ENCODE assay signal across 18 cellular contexts in genomic region chr22:45819305-45819704, GRCh38.
DNase-seq lines count a peak whose midpoint lies in the region; ATAC-seq, FAIRE-seq and TF ChIP-seq lines count a peak whose summit lies in the region.
"Had no signal": no experiment of that assay in that cellular context is flagged by ENCODE, and none has a peak within 500 bp of the region (broad histone marks: within the 10 kb centered on the region; RNA-seq: fewer than 3 reads in every experiment).

No MANE protein-coding gene starts in this region.

- H3K79me1 ChIP-seq in IMR-90 (ENCODE audit: low read depth in 1 of 2, low read length in 2 of 2), result peaks cover 26 to 59% of the 10 kb centered on the region in 2 experiments

- FAIRE-seq in bronchial epithelial cell (lab: Jason Lieb, UNC), result no peak
- FAIRE-seq: HepG2 had no signal

- DNase-seq in IMR-90 (no peak), bronchial epithelial cell (ENCODE audit: low read depth) (peak; percentile 31), progenitor cell of endocrine pancreas (ENCODE audit: low spot score, unreplicated experiment) (no peak), posterior cingulate gyrus (no peak)
- DNase-seq: 8988T; AML-193; Caco-2; CD8-positive, alpha-beta memory T cell; DND-41; GF-D8; H7 had no signal

- H2BK5ac ChIP-seq in IMR-90 (ENCODE audit: low read depth, low read length, poor library complexity, severe bottlenecking), result no peak overlapping the region

- H3K4me2 ChIP-seq in IMR-90 (ENCODE audit: low read depth, low read length), result no peak overlapping the region
- H3K4me2 ChIP-seq: BLaER1, GM23338 had no signal

- H3K4me3 Mint-ChIP-seq in nephron (no peak overlapping the region), progenitor cell of endocrine pancreas (ENCODE audit: low read depth) (no peak overlapping the region)
- H3K4me3 Mint-ChIP-seq: CD8-positive, alpha-beta memory T cell; GM23338 had no signal

- ATAC-seq in IMR-90 (ENCODE audit: low read depth), result no peak
- ATAC-seq in HG02885 (IDR thresholded peaks at IDR 0.05; ENCODE audit: poor library complexity, unreplicated experiment), result no peak
- no peak for ATAC-seq in GM21381 (IDR thresholded peaks at IDR 0.05; ENCODE audit: unreplicated experiment)
- no peak for ATAC-seq in HG03432 (IDR thresholded peaks at IDR 0.05; ENCODE audit: unreplicated experiment)

- dilution Hi-C loops in IMR-90 (cut with HindIII; ENCODE audit: low sequenced_read_pairs, unreplicated experiment), result no loop called here

- peak overlapping the region; percentile 47 for H2AFZ ChIP-seq in IMR-90 (replicated peaks; ENCODE audit: low read length, poor library complexity)
- H2AFZ ChIP-seq: GM23338 had no signal

- H2AK9ac ChIP-seq in IMR-90 (replicated peaks; ENCODE audit: low read depth, low read length, poor library complexity), result no peak overlapping the region

- H2BK15ac ChIP-seq in IMR-90 (ENCODE audit: low read depth, low read length), result peak overlapping the region; percentile 21; the same call in 1 of the 3 replicates

- no TSS peak for BruUV-seq in IMR-90 (replicated peaks; lab: Mats Ljungman, UMichigan)

- peaks cover 6% of the 10 kb centered on the region; the same call in 1 of the 2 replicates for H3K4me1 ChIP-seq in IMR-90 (ENCODE audit: control insufficient read depth, insufficient read depth, low read length)
- H3K4me1 ChIP-seq: BLaER1, Caco-2 had no signal

- no peak overlapping the region for H4K8ac ChIP-seq in IMR-90 (ENCODE audit: low read depth in 2 of 2, low read length in 2 of 2)

- no CpG with 5 or more reads among the region's 5 CpGs for WGBS in IMR-90 (ENCODE audit: extremely low coverage in 2 of 2, insufficient read length in 1 of 2), 2 experiments

- H3K27ac Mint-ChIP-seq in nephron (peak overlapping the region in 2 of 3 experiments; percentile 33 to 92), progenitor cell of endocrine pancreas (peak overlapping the region; percentile 15)

- 0 out of 2 replicates have a peak overlapping the region, but pooled peaks have one; percentile 51 for H3K23ac ChIP-seq in IMR-90 (ENCODE audit: low read depth, low read length)

- POLR2A ChIA-PET in IMR-90 (lab: Charles Lee; ENCODE audit: unreplicated experiment), result no interaction called here

- TF ChIP-seq CTCF in IMR-90 (conservative IDR thresholded peaks at IDR 0.05; ENCODE audit: low read depth, low read length) (no peak), bronchial epithelial cell (IDR thresholded peaks at IDR 0.05; ENCODE audit: insufficient read depth, low read length, severe bottlenecking) (no peak), nephron (IDR thresholded peaks at IDR 0.05; ENCODE audit: unreplicated experiment in 3 of 3) (no peak), progenitor cell of endocrine pancreas (IDR thresholded peaks at IDR 0.05; ENCODE audit: unreplicated experiment) (no peak)

- H3K36me3 ChIP-seq in IMR-90 (ENCODE audit: control insufficient read depth, insufficient read depth, low read length) (peaks cover 21% of the 10 kb centered on the region), bronchial epithelial cell (ENCODE audit: control insufficient read depth, insufficient read depth, low read length) (peaks cover 3% of the 10 kb centered on the region)

- H3K9me1 ChIP-seq in IMR-90 (ENCODE audit: insufficient read depth, low read length), result peaks cover 13% of the 10 kb centered on the region

- H3K18ac ChIP-seq in IMR-90 (ENCODE audit: low read depth, low read length), result no peak overlapping the region

- H3K9me3 Mint-ChIP-seq in nephron, result no peaks in the 10 kb centered on the region
- no peaks in the 10 kb centered on the region for H3K9me3 Mint-ChIP-seq in progenitor cell of endocrine pancreas (ENCODE audit: low read depth)
- H3K9me3 Mint-ChIP-seq: CD8-positive, alpha-beta memory T cell; GM23338 had no signal

- no peak overlapping the region for H3K56ac ChIP-seq in IMR-90 (ENCODE audit: extremely low read depth, insufficient read depth, low read length)

- in situ Hi-C loops in IMR-90 (cut with MboI; ENCODE audit: low sequenced_read_pairs), result no loop called here

- H3K27me3 ChIP-seq in IMR-90 (ENCODE audit: control insufficient read depth, insufficient read depth, low read length) (no peaks in the 10 kb centered on the region), bronchial epithelial cell (ENCODE audit: control insufficient read depth, insufficient read depth, low read length) (no peaks in the 10 kb centered on the region)
- H3K27me3 ChIP-seq: BLaER1 had no signal

- H3K4me1 Mint-ChIP-seq in nephron, result peaks cover 10% of the 10 kb centered on the region
- H3K4me1 Mint-ChIP-seq in progenitor cell of endocrine pancreas (ENCODE audit: low read depth), result peaks cover 19% of the 10 kb centered on the region
- H3K4me1 Mint-ChIP-seq: CD8-positive, alpha-beta memory T cell had no signal

- H3K36me3 Mint-ChIP-seq in nephron (ENCODE audit: low read depth) (peaks cover 44% of the 10 kb centered on the region), progenitor cell of endocrine pancreas (ENCODE audit: insufficient read depth) (peaks cover 22% of the 10 kb centered on the region)

- H3K4ac ChIP-seq in IMR-90 (ENCODE audit: low read depth, low read length), result no peak overlapping the region

- no peak overlapping the region for H3K14ac ChIP-seq in IMR-90 (replicated peaks; ENCODE audit: low read depth, low read length)

- intact Hi-C loops in IMR-90 (cut with micrococcal nuclease) (no loop called here), posterior cingulate gyrus (cut with DNase I) (no loop called here)

- H3K27me3 Mint-ChIP-seq in nephron (ENCODE audit: low read depth) (no peaks in the 10 kb centered on the region), progenitor cell of endocrine pancreas (no peaks in the 10 kb centered on the region)

- CTCF ChIA-PET in IMR-90 (lab: Yijun Ruan, JAX), result no interaction called here

- H2AK5ac ChIP-seq in IMR-90 (ENCODE audit: low read depth, low read length), result no peak overlapping the region

- no peak overlapping the region for H3K27ac ChIP-seq in IMR-90 (ENCODE audit: insufficient read depth, low read length)
- H3K27ac ChIP-seq: BLaER1 had no signal

- TF ChIP-seq RAD21 in IMR-90 (IDR thresholded peaks at IDR 0.05; ENCODE audit: low read length), result no peak

- no peaks in the 10 kb centered on the region for H3K9me3 ChIP-seq in IMR-90 (ENCODE audit: control insufficient read depth, insufficient read depth, low read length)
- H3K9me3 ChIP-seq: BLaER1, Caco-2 had no signal

- H2BK120ac ChIP-seq in IMR-90 (ENCODE audit: low read depth, low read length), result no peak overlapping the region

- peaks cover 11% of the 10 kb centered on the region; the same call in 1 of the 2 replicates for H4K20me1 ChIP-seq in IMR-90 (ENCODE audit: insufficient read depth, low read length)
- H4K20me1 ChIP-seq: BLaER1 had no signal

- H3K4me3 ChIP-seq in IMR-90 (ENCODE audit: insufficient read depth, low read depth, low read length) (no peak overlapping the region), bronchial epithelial cell (ENCODE audit: low read depth, low read length) (no peak overlapping the region)
- H3K4me3 ChIP-seq: BLaER1, GM23338 had no signal

- no peak overlapping the region for H4K5ac ChIP-seq in IMR-90 (ENCODE audit: low read depth, low read length)

- no peak overlapping the region for H4K91ac ChIP-seq in IMR-90 (ENCODE audit: insufficient read depth, low read depth, low read length)

- H3K9ac ChIP-seq in IMR-90 (ENCODE audit: low read depth, low read length), result no peak overlapping the region
- H3K9ac ChIP-seq: BLaER1 had no signal

- H2BK20ac ChIP-seq in IMR-90 (ENCODE audit: low read depth, low read length), result no peak overlapping the region

- TF ChIP-seq POLR2A in IMR-90 (IDR thresholded peaks at IDR 0.05; ENCODE audit: low read depth, low read length), result no peak

TF ChIP-seq in IMR-90, 13 proteins besides CTCF, POLR2A, EP300 and RAD21:
- TF ChIP-seq, protein P1, sequence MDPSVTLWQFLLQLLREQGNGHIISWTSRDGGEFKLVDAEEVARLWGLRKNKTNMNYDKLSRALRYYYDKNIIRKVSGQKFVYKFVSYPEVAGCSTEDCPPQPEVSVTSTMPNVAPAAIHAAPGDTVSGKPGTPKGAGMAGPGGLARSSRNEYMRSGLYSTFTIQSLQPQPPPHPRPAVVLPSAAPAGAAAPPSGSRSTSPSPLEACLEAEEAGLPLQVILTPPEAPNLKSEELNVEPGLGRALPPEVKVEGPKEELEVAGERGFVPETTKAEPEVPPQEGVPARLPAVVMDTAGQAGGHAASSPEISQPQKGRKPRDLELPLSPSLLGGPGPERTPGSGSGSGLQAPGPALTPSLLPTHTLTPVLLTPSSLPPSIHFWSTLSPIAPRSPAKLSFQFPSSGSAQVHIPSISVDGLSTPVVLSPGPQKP (IDR thresholded peaks at IDR 0.05; ENCODE audit: borderline replicate concordance, low read depth, low read length), result no peak
- TF ChIP-seq CHD1 (IDR thresholded peaks at IDR 0.05; ENCODE audit: low read depth, low read length), result no peak
TF ChIP-seq in IMR-90: peak in this region for 0.
